1 cellular context compared by ENCODE assay signal in the genomic region with DNA sequence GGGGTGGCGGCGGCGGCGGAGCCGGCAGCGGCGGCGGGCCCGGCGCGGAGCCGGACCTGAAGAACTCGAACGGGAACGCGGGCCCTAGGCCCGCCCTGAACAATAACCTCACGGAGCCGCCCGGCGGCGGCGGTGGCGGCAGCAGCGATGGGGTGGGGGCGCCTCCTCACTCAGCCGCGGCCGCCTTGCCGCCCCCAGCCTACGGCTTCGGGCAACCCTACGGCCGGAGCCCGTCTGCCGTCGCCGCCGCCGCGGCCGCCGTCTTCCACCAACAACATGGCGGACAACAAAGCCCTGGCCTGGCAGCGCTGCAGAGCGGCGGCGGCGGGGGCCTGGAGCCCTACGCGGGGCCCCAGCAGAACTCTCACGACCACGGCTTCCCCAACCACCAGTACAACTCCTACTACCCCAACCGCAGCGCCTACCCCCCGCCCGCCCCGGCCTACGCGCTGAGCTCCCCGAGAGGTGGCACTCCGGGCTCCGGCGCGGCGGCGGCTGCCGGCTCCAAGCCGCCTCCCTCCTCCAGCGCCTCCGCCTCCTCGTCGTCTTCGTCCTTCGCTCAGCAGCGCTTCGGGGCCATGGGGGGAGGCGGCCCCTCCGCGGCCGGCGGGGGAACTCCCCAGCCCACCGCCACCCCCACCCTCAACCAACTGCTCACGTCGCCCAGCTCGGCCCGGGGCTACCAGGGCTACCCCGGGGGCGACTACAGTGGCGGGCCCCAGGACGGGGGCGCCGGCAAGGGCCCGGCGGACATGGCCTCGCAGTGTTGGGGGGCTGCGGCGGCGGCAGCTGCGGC.
TF ChIP-seq lines count a peak whose summit lies in the region.

No MANE protein-coding gene starts in this region.

TF ChIP-seq in HepG2, 621 proteins besides CTCF, POLR2A, EP300 and RAD21 (continued from another document):
- TF ChIP-seq, protein P1, sequence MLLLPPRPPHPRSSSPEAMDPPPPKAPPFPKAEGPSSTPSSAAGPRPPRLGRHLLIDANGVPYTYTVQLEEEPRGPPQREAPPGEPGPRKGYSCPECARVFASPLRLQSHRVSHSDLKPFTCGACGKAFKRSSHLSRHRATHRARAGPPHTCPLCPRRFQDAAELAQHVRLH (CRISPR knock-in tag; IDR thresholded peaks at IDR 0.05; ENCODE audit: borderline replicate concordance, low read depth): no peak
- TF ChIP-seq, protein P2, sequence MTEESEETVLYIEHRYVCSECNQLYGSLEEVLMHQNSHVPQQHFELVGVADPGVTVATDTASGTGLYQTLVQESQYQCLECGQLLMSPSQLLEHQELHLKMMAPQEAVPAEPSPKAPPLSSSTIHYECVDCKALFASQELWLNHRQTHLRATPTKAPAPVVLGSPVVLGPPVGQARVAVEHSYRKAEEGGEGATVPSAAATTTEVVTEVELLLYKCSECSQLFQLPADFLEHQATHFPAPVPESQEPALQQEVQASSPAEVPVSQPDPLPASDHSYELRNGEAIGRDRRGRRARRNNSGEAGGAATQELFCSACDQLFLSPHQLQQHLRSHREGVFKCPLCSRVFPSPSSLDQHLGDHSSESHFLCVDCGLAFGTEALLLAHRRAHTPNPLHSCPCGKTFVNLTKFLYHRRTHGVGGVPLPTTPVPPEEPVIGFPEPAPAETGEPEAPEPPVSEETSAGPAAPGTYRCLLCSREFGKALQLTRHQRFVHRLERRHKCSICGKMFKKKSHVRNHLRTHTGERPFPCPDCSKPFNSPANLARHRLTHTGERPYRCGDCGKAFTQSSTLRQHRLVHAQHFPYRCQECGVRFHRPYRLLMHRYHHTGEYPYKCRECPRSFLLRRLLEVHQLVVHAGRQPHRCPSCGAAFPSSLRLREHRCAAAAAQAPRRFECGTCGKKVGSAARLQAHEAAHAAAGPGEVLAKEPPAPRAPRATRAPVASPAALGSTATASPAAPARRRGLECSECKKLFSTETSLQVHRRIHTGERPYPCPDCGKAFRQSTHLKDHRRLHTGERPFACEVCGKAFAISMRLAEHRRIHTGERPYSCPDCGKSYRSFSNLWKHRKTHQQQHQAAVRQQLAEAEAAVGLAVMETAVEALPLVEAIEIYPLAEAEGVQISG (CRISPR knock-in tag; IDR thresholded peaks at IDR 0.05): no peak
- TF ChIP-seq SNAI1 (CRISPR knock-in tag; IDR thresholded peaks at IDR 0.05; ENCODE audit: borderline replicate concordance) (no peak), ZBTB3 (CRISPR knock-in tag; IDR thresholded peaks at IDR 0.05; ENCODE audit: borderline replicate concordance, low read depth) (no peak), ARNT (IDR thresholded peaks at IDR 0.05) (no peak), PCBP2 (optimal IDR thresholded peaks at IDR 0.05; ENCODE audit: low read depth, low read length, poor library complexity, severe bottlenecking) (no peak), ZNF839 (CRISPR knock-in tag; IDR thresholded peaks at IDR 0.05; ENCODE audit: borderline replicate concordance) (no peak), MEIS1 (CRISPR knock-in tag; IDR thresholded peaks at IDR 0.05; ENCODE audit: borderline replicate concordance) (no peak), CBFB (CRISPR knock-in tag; IDR thresholded peaks at IDR 0.05) (no peak), ZSCAN20 (CRISPR knock-in tag; IDR thresholded peaks at IDR 0.05; ENCODE audit: borderline replicate concordance) (no peak), PRPF4 (IDR thresholded peaks at IDR 0.05; ENCODE audit: low read depth, low read length, poor library complexity, severe bottlenecking) (no peak), ZNF543 (CRISPR knock-in tag; IDR thresholded peaks at IDR 0.05) (no peak), ZSCAN25 (CRISPR knock-in tag; IDR thresholded peaks at IDR 0.05) (no peak), CENPT (CRISPR knock-in tag; IDR thresholded peaks at IDR 0.05; ENCODE audit: low read depth) (no peak), KMT2B (CRISPR knock-in tag; IDR thresholded peaks at IDR 0.05) (no peak), POLR2AphosphoS2 (IDR thresholded peaks at IDR 0.05; ENCODE audit: low read depth, low read length) (no peak), ZBTB42 (CRISPR knock-in tag; IDR thresholded peaks at IDR 0.05) (no peak), MAFF (IDR thresholded peaks at IDR 0.05; ENCODE audit: low read depth, low read length) (no peak), PHF20 (CRISPR knock-in tag; IDR thresholded peaks at IDR 0.05) (no peak), POLR2G (IDR thresholded peaks at IDR 0.05; ENCODE audit: low read depth, low read length) (peak; percentile 46; the same call in 1 of the 2 replicates), MED1 (CRISPR knock-in tag; IDR thresholded peaks at IDR 0.05) (no peak)
- TF ChIP-seq, protein P3, sequence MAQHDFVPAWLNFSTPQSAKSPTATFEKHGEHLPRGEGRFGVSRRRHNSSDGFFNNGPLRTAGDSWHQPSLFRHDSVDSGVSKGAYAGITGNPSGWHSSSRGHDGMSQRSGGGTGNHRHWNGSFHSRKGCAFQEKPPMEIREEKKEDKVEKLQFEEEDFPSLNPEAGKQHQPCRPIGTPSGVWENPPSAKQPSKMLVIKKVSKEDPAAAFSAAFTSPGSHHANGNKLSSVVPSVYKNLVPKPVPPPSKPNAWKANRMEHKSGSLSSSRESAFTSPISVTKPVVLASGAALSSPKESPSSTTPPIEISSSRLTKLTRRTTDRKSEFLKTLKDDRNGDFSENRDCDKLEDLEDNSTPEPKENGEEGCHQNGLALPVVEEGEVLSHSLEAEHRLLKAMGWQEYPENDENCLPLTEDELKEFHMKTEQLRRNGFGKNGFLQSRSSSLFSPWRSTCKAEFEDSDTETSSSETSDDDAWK (CRISPR knock-in tag; IDR thresholded peaks at IDR 0.05): no peak
- TF ChIP-seq, protein P4, sequence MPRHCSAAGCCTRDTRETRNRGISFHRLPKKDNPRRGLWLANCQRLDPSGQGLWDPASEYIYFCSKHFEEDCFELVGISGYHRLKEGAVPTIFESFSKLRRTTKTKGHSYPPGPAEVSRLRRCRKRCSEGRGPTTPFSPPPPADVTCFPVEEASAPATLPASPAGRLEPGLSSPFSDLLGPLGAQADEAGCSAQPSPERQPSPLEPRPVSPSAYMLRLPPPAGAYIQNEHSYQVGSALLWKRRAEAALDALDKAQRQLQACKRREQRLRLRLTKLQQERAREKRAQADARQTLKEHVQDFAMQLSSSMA (CRISPR knock-in tag; IDR thresholded peaks at IDR 0.05): no peak
- TF ChIP-seq, protein P5, sequence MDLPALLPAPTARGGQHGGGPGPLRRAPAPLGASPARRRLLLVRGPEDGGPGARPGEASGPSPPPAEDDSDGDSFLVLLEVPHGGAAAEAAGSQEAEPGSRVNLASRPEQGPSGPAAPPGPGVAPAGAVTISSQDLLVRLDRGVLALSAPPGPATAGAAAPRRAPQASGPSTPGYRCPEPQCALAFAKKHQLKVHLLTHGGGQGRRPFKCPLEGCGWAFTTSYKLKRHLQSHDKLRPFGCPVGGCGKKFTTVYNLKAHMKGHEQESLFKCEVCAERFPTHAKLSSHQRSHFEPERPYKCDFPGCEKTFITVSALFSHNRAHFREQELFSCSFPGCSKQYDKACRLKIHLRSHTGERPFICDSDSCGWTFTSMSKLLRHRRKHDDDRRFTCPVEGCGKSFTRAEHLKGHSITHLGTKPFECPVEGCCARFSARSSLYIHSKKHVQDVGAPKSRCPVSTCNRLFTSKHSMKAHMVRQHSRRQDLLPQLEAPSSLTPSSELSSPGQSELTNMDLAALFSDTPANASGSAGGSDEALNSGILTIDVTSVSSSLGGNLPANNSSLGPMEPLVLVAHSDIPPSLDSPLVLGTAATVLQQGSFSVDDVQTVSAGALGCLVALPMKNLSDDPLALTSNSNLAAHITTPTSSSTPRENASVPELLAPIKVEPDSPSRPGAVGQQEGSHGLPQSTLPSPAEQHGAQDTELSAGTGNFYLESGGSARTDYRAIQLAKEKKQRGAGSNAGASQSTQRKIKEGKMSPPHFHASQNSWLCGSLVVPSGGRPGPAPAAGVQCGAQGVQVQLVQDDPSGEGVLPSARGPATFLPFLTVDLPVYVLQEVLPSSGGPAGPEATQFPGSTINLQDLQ (CRISPR knock-in tag; IDR thresholded peaks at IDR 0.05): peak; percentile 6; the same call in 1 of the 2 replicates
